1 cellular context compared by ENCODE assay signal in genomic region chr19:10543420-10544241, GRCh38.
TF ChIP-seq lines count a peak whose summit lies in the region.

Gene ATG4D, plus strand, starts transcription at chr19:10543904. Its CDS starts 187 bp downstream, at chr19:10544091.

TF ChIP-seq in K562, 482 proteins besides CTCF, POLR2A, EP300 and RAD21 (continued from another document and continues in another):
- TF ChIP-seq IRF1 (CRISPR knock-in tag; IDR thresholded peaks at IDR 0.05; ENCODE audit: borderline replicate concordance) (no peak), SLC30A9 (CRISPR knock-in tag; IDR thresholded peaks at IDR 0.05) (no peak), ZBTB40 (IDR thresholded peaks at IDR 0.05) (no peak), ZBTB40 (CRISPR knock-in tag; IDR thresholded peaks at IDR 0.05) (no peak), MBD1 (CRISPR knock-in tag; IDR thresholded peaks at IDR 0.05) (no peak), MAFK (IDR thresholded peaks at IDR 0.05; ENCODE audit: low read length) (no peak), ZMIZ1 (IDR thresholded peaks at IDR 0.05; ENCODE audit: low read depth in 2 of 2, low read length in 2 of 2) (peak in 1 of 2 experiments; percentile 83; a peak in 2 of 4 replicates), CREBBP (IDR thresholded peaks at IDR 0.05; ENCODE audit: low read depth, low read length) (no peak), HMBOX1 (IDR thresholded peaks at IDR 0.05) (no peak), SMARCB1 (IDR thresholded peaks at IDR 0.05; ENCODE audit: insufficient read length, low read depth) (no peak), RERE (CRISPR knock-in tag; IDR thresholded peaks at IDR 0.05; ENCODE audit: borderline replicate concordance) (no peak), DPF2 (IDR thresholded peaks at IDR 0.05) (peak; percentile 83), ATF1 (CRISPR knock-in tag; IDR thresholded peaks at IDR 0.05) (no peak), ATF1 (tag; IDR thresholded peaks at IDR 0.05) (no peak), POLR3A (IDR thresholded peaks at IDR 0.05; ENCODE audit: borderline replicate concordance, extremely low read depth, insufficient read depth, insufficient read length) (no peak), PHF21A (IDR thresholded peaks at IDR 0.05; ENCODE audit: borderline replicate concordance, low read depth) (peak; percentile 8; the same call in 1 of the 2 replicates), CBX3 (IDR thresholded peaks at IDR 0.05; ENCODE audit: borderline replicate concordance in 1 of 2, low read length in 2 of 2) (no peak; a peak in 1 of 3 replicates), DEAF1 (CRISPR knock-in tag; IDR thresholded peaks at IDR 0.05) (no peak), CCNT2 (IDR thresholded peaks at IDR 0.05; ENCODE audit: borderline replicate concordance, extremely low read depth, insufficient read length, low read depth, low read length) (peak; percentile 99), ZKSCAN8 (CRISPR knock-in tag; IDR thresholded peaks at IDR 0.05) (no peak), RBM25 (IDR thresholded peaks at IDR 0.05; ENCODE audit: low read depth, low read length, severe bottlenecking) (no peak), SREBF1 (IDR thresholded peaks at IDR 0.05; ENCODE audit: borderline replicate concordance, low read depth, low read length) (no peak), KLF16 (IDR thresholded peaks at IDR 0.05) (peak; percentile 92), CEBPB (tag; IDR thresholded peaks at IDR 0.05) (no peak), ZNF277 (CRISPR knock-in tag; IDR thresholded peaks at IDR 0.05; ENCODE audit: borderline replicate concordance) (no peak)
